8 cellular contexts compared by ENCODE assay signal in genomic region chr12:50620050-50620974, GRCh38.
DNase-seq lines count a peak whose midpoint lies in the region; ATAC-seq lines count a peak whose summit lies in the region.

No MANE protein-coding gene starts in this region.

- CTCF ChIA-PET in CD4-positive, alpha-beta memory T cell (lab: Charles Lee; ENCODE audit: partially characterized antibody): interaction anchor here (1.4 to 1.7 kb wide), 2 partner anchors 19 to 116 kb away, joined by 4 to 8 read pairs; partner anchors contain the start of gene DIP2B

- H3K4me3 Mint-ChIP-seq in CD4-positive, alpha-beta memory T cell: peak overlapping the region in 1 of 8 donors; percentile 15
- H3K4me3 Mint-ChIP-seq in activated T-helper 17 cell treated with anti-CD3 and anti-CD28 coated beads, Interleukin-2, amount 50 U/mL, for 72 hours: peak overlapping the region; percentile 32

- H3K27ac Mint-ChIP-seq in CD4-positive, alpha-beta memory T cell: peak overlapping the region; percentile 0 to 76 (median 69)
- H3K27ac Mint-ChIP-seq in activated T-helper 17 cell treated with anti-CD3 and anti-CD28 coated beads, Interleukin-2, amount 50 U/mL, for 72 hours: peak overlapping the region; percentile 82

- ATAC-seq in activated T-helper 17 cell treated with anti-CD3 and anti-CD28 coated beads, Interleukin-2, amount 50 U/mL, for 72 hours (replicated peaks): peak; percentile 90
- ATAC-seq in GM21529 (IDR thresholded peaks at IDR 0.05; ENCODE audit: unreplicated experiment): no peak
- ATAC-seq in GM19455 (IDR thresholded peaks at IDR 0.05; ENCODE audit: unreplicated experiment): no peak

- H3K9ac ChIP-seq in iPS-20b (ENCODE audit: low read depth, low read length): peak overlapping the region; percentile 3; the same call in 1 of the 2 replicates

- H3K27me3 Mint-ChIP-seq in CD4-positive, alpha-beta memory T cell: no peaks in the 10 kb centered on the region
- no peaks in the 10 kb centered on the region for H3K27me3 Mint-ChIP-seq in activated T-helper 17 cell treated with anti-CD3 and anti-CD28 coated beads, Interleukin-2, amount 50 U/mL, for 72 hours

- H3K27me3 ChIP-seq in CD4-positive, alpha-beta memory T cell (ENCODE audit: insufficient read depth, low read length): no peaks in the 10 kb centered on the region
- H3K27me3 ChIP-seq in iPS-20b (ENCODE audit: insufficient read depth, low read length): no peaks in the 10 kb centered on the region

- POLR2A ChIA-PET in CD4-positive, alpha-beta memory T cell (lab: Charles Lee; ENCODE audit: partially characterized antibody): no interaction called here

- H3K4me1 ChIP-seq in CD4-positive, alpha-beta memory T cell (ENCODE audit: insufficient read depth, low read length): peaks cover 40% of the 10 kb centered on the region
- peaks cover 52% of the 10 kb centered on the region for H3K4me1 ChIP-seq in iPS-20b (ENCODE audit: insufficient read depth, low read length)

- H3K27ac ChIP-seq in CD4-positive, alpha-beta memory T cell (ENCODE audit: low read depth, low read length): no peak overlapping the region
- H3K27ac ChIP-seq in KOPT-K1 (ENCODE audit: low read depth, low read length, poor library complexity, severe bottlenecking) (peak overlapping the region; percentile 87), iPS-20b (ENCODE audit: low read length) (no peak overlapping the region), temporal lobe (ENCODE audit: low read depth, low read length) (peak overlapping the region; percentile 33)

- no peaks in the 10 kb centered on the region for H3K36me3 Mint-ChIP-seq in CD4-positive, alpha-beta memory T cell
- H3K36me3 Mint-ChIP-seq in activated T-helper 17 cell treated with anti-CD3 and anti-CD28 coated beads, Interleukin-2, amount 50 U/mL, for 72 hours (ENCODE audit: low read depth): no peaks in the 10 kb centered on the region

- peaks cover 46 to 71% (median 55%) of the 10 kb centered on the region in 4 donors for H3K4me1 Mint-ChIP-seq in CD4-positive, alpha-beta memory T cell
- peaks cover 40% of the 10 kb centered on the region for H3K4me1 Mint-ChIP-seq in activated T-helper 17 cell treated with anti-CD3 and anti-CD28 coated beads, Interleukin-2, amount 50 U/mL, for 72 hours

- DNase-seq in CD4-positive, alpha-beta memory T cell: no peak
- DNase-seq in dermis blood vessel endothelial cell: no peak

- no peaks in the 10 kb centered on the region for H3K9me3 Mint-ChIP-seq in CD4-positive, alpha-beta memory T cell
- H3K9me3 Mint-ChIP-seq in activated T-helper 17 cell treated with anti-CD3 and anti-CD28 coated beads, Interleukin-2, amount 50 U/mL, for 72 hours: no peaks in the 10 kb centered on the region

- H3K36me3 ChIP-seq in CD4-positive, alpha-beta memory T cell (ENCODE audit: insufficient read depth, low read length): no peaks in the 10 kb centered on the region
- no peaks in the 10 kb centered on the region for H3K36me3 ChIP-seq in KOPT-K1 (ENCODE audit: insufficient read depth, low read length)
- H3K36me3 ChIP-seq in iPS-20b (ENCODE audit: insufficient read depth, low read depth, low read length): no peaks in the 10 kb centered on the region

- intact Hi-C loops in CD4-positive, alpha-beta memory T cell (cut with micrococcal nuclease): no loop called here

- no peak overlapping the region for H3K4me3 ChIP-seq in CD4-positive, alpha-beta memory T cell (ENCODE audit: low read length in 2 of 2)
- no peak overlapping the region for H3K4me3 ChIP-seq in iPS-20b (ENCODE audit: low read length)

- no peaks in the 10 kb centered on the region for H3K9me3 ChIP-seq in CD4-positive, alpha-beta memory T cell (ENCODE audit: control insufficient read depth in 1 of 2, low read length in 2 of 2)
- no peaks in the 10 kb centered on the region for H3K9me3 ChIP-seq in KOPT-K1 (ENCODE audit: insufficient read depth, low read length, poor library complexity, severe bottlenecking)
- no peaks in the 10 kb centered on the region for H3K9me3 ChIP-seq in iPS-20b (ENCODE audit: insufficient read depth, low read depth, low read length)

Comparison
In these comparisons a context has a peak if more than half of its experiments do, and no peak if none do; other contexts are left out.
1. H3K27ac ChIP-seq: peak in KOPT-K1 (single experiment) and temporal lobe (single experiment); none in CD4-positive, alpha-beta memory T cell (single experiment) and iPS-20b (single experiment).